Comparison of ENCODE assay signal across 17 cellular contexts in genomic region chr6:151275566-151275965, GRCh38. TPM values are rescaled to one million over a fixed set of nuclear protein-coding genes. Genes with fewer than 3 reads are reported as not detected.
DNase-seq lines count a peak whose midpoint lies in the region; TF ChIP-seq lines count a peak whose summit lies in the region.
"Had no signal": no experiment of that assay in that cellular context is flagged by ENCODE, and none has a peak within 500 bp of the region (broad histone marks: within the 10 kb centered on the region; RNA-seq: fewer than 3 reads in every experiment).

No MANE protein-coding gene starts in this region.

- H3K27me3 ChIP-seq in brain microvascular endothelial cell (replicated peaks): no peaks in the 10 kb centered on the region
- H3K27me3 ChIP-seq in smooth muscle cell (ENCODE audit: low read depth): no peaks in the 10 kb centered on the region
- no peaks in the 10 kb centered on the region for H3K27me3 ChIP-seq in esophagus muscularis mucosa

- no peak for TF ChIP-seq POLR2A in esophagus muscularis mucosa (IDR thresholded peaks at IDR 0.05; ENCODE audit: low read depth)

- no peak overlapping the region for H3K4me3 Mint-ChIP-seq in mesothelial cell of epicardium
- H3K4me3 Mint-ChIP-seq: CD4-positive, alpha-beta T cell had no signal

- H3K4me2 ChIP-seq in smooth muscle cell: peak overlapping the region; percentile 30

- H3K9me3 ChIP-seq in smooth muscle cell (replicated peaks; ENCODE audit: low read depth) (no peaks in the 10 kb centered on the region), esophagus muscularis mucosa (no peaks in the 10 kb centered on the region)
- H3K9me3 ChIP-seq: Caco-2 had no signal

- TF ChIP-seq EP300 in esophagus muscularis mucosa (IDR thresholded peaks at IDR 0.05): no peak

- peaks cover 6% of the 10 kb centered on the region for H3F3A ChIP-seq in smooth muscle cell (ENCODE audit: low read depth)

- H3K36me3 Mint-ChIP-seq in mesothelial cell of epicardium: peaks cover 7% of the 10 kb centered on the region

- H3K36me3 ChIP-seq in brain microvascular endothelial cell (replicated peaks) (no peaks in the 10 kb centered on the region), smooth muscle cell (ENCODE audit: low read depth) (no peaks in the 10 kb centered on the region), esophagus muscularis mucosa (no peaks in the 10 kb centered on the region)

- H3K27me3 Mint-ChIP-seq in mesothelial cell of epicardium (ENCODE audit: low read depth): no peaks in the 10 kb centered on the region

- peak overlapping the region; percentile 60 for H3K27ac Mint-ChIP-seq in mesothelial cell of epicardium
- H3K27ac Mint-ChIP-seq: CD4-positive, alpha-beta T cell had no signal

- 93% methylated on average over 4 of the region's 4 CpGs for WGBS in smooth muscle cell (ENCODE audit: low lambda C conversion rate)
- 92% methylated on average over 4 of the region's 4 CpGs for WGBS in esophagus muscularis mucosa

- H3K4me1 ChIP-seq in smooth muscle cell (ENCODE audit: low read depth) (peaks cover 9% of the 10 kb centered on the region), esophagus muscularis mucosa (peaks cover 0 to 49% (median 42%) of the 10 kb centered on the region in 4 donors)
- H3K4me1 ChIP-seq: Caco-2 had no signal

- H2AFZ ChIP-seq in smooth muscle cell (ENCODE audit: low read depth): no peak overlapping the region

- intact Hi-C loops in esophagus muscularis mucosa (cut with DNase I): no loop called here

- no peaks in the 10 kb centered on the region for H4K20me1 ChIP-seq in smooth muscle cell (ENCODE audit: low read depth)

- TF ChIP-seq CTCF in brain microvascular endothelial cell (IDR thresholded peaks at IDR 0.05; ENCODE audit: low read depth, low read length, missing control alignments): no peak
- TF ChIP-seq CTCF in mesothelial cell of epicardium (IDR thresholded peaks at IDR 0.05; ENCODE audit: unreplicated experiment): no peak
- TF ChIP-seq CTCF in smooth muscle cell (IDR thresholded peaks at IDR 0.05; ENCODE audit: borderline replicate concordance, insufficient read depth, poor library complexity, severe bottlenecking): no peak
- TF ChIP-seq CTCF in esophagus muscularis mucosa (IDR thresholded peaks at IDR 0.05): no peak

- H3K4me3 ChIP-seq in brain microvascular endothelial cell (ENCODE audit: low read depth, low read length) (no peak overlapping the region), smooth muscle cell (no peak overlapping the region), esophagus muscularis mucosa (no peak overlapping the region)

- H3K27ac ChIP-seq in brain microvascular endothelial cell: peak overlapping the region; percentile 38
- H3K27ac ChIP-seq in smooth muscle cell (ENCODE audit: low read depth): no peak overlapping the region
- peak overlapping the region in 1 of 4 donors; percentile 37 for H3K27ac ChIP-seq in esophagus muscularis mucosa (replicated peaks in 1 of 4)

- no peaks in the 10 kb centered on the region for H3K9me3 Mint-ChIP-seq in mesothelial cell of epicardium
- H3K9me3 Mint-ChIP-seq: CD4-positive, alpha-beta T cell had no signal

- peak; percentile 76 to 83 for DNase-seq in NCI-H524 (lab: John Stamatoyannopoulos, UW)
- no peak for DNase-seq in brain microvascular endothelial cell
- no peak for DNase-seq in mesothelial cell of epicardium (ENCODE audit: low spot score in 2 of 2, unreplicated experiment in 2 of 2)
- DNase-seq in smooth muscle cell (lab: John Stamatoyannopoulos, UW; ENCODE audit: unreplicated experiment): no peak
- no peak for DNase-seq in esophagus muscularis mucosa (ENCODE audit: extremely low spot score)
- no peak for DNase-seq in occipital lobe (lab: John Stamatoyannopoulos, UW)
- no peak for DNase-seq in stimulated activated CD4-positive, alpha-beta T cell treated with anti-CD3 and anti-CD28 coated beads, Interleukin-4, amount 100 ng/mL, for 4 hours
- DNase-seq: Caco-2; CD4-positive, alpha-beta T cell; GF-D8; GOT3; NCI-H1092 treated with DMSO at 0.1 percent for 48 hours; NCI-H146; NCI-H2029 treated with DMSO at 0.1 percent for 48 hours; NCI-H774; OCI-M1; SHP77 had no signal

- in situ Hi-C loops in brain microvascular endothelial cell (cut with HindIII; ENCODE audit: low pct_ligation_motif_present, low sequenced_read_pairs): no loop called here

- peaks cover 62% of the 10 kb centered on the region for H3K4me1 Mint-ChIP-seq in mesothelial cell of epicardium

- no peak overlapping the region for H3K9ac ChIP-seq in smooth muscle cell (ENCODE audit: low read depth)

- peaks cover 8% of the 10 kb centered on the region for H3K79me2 ChIP-seq in smooth muscle cell (ENCODE audit: low read depth)

RNA-seq across cellular contexts. Expression of gene AKAP12, which starts 35.8 kb away (rescaled TPM):
- 736 to 747 TPM (median 737 TPM) in 3 replicates for total RNA-seq in mesothelial cell of epicardium
- 13.3 and 13.8 TPM in 2 replicates for total RNA-seq in smooth muscle cell
- 10.7 and 23.3 TPM in 2 replicates for polyA plus RNA-seq in smooth muscle cell
- 100 to 1,000 TPM; 108 to 215 (median 187) TPM for total RNA-seq in esophagus muscularis mucosa
- total RNA-seq in occipital lobe: 42.9 TPM

Comparison
In these comparisons a context has a peak if more than half of its experiments do, and no peak if none do; other contexts are left out.
1. DNase-seq: peak in NCI-H524 (2 of 2); none in brain microvascular endothelial cell (single experiment), mesothelial cell of epicardium (0 of 2), smooth muscle cell (single experiment), esophagus muscularis mucosa (single experiment), occipital lobe (single experiment) and stimulated activated CD4-positive, alpha-beta T cell treated with anti-CD3 and anti-CD28 coated beads, Interleukin-4, amount 100 ng/mL, for 4 hours (0 of 2).